In genomic region chrX:80266979-80267378, GRCh38 we compare ENCODE assay signal across 17 cellular contexts.
"Had no signal": no experiment of that assay in that cellular context is flagged by ENCODE, and none has a peak within 500 bp of the region (broad histone marks: within the 10 kb centered on the region; RNA-seq: fewer than 3 reads in every experiment).

No MANE protein-coding gene starts in this region.

- H3K36me3 Mint-ChIP-seq: immature natural killer cell; naive thymus-derived CD8-positive, alpha-beta T cell had no signal

- H3K27ac Mint-ChIP-seq: dendritic cell treated with granulocyte-macrophage colony-stimulating factor and Interleukin-4, amounts not matched to agents 40 ng/mL and 50 ng/mL, for 4 days; effector memory CD8-positive, alpha-beta T cell; immature natural killer cell; naive thymus-derived CD8-positive, alpha-beta T cell had no signal

- DNase-seq: effector memory CD8-positive, alpha-beta T cell; foreskin keratinocyte; immature natural killer cell; mammary epithelial cell; naive thymus-derived CD8-positive, alpha-beta T cell; posterior cingulate gyrus; small intestine; stimulated activated CD4-positive, alpha-beta T cell treated with anti-CD3 and anti-CD28 coated beads, Interleukin-12 subunit alpha, Interleukin-12 subunit beta, amount 100 ng/mL, for 4 hours; stimulated activated naive CD4-positive, alpha-beta T cell; stomach; substantia nigra; trophoblast cell had no signal

- H3K4me3 Mint-ChIP-seq: dendritic cell treated with granulocyte-macrophage colony-stimulating factor and Interleukin-4, amounts not matched to agents 40 ng/mL and 50 ng/mL, for 4 days; effector memory CD8-positive, alpha-beta T cell; immature natural killer cell; naive thymus-derived CD8-positive, alpha-beta T cell; neural crest cell had no signal

- H3K27me3 Mint-ChIP-seq: dendritic cell treated with granulocyte-macrophage colony-stimulating factor and Interleukin-4, amounts not matched to agents 40 ng/mL and 50 ng/mL, for 4 days; effector memory CD8-positive, alpha-beta T cell had no signal

- H3K4me1 Mint-ChIP-seq: immature natural killer cell; naive thymus-derived CD8-positive, alpha-beta T cell; neural crest cell had no signal

- H3K4me3 ChIP-seq: esophagus muscularis mucosa, right atrium auricular region, stomach, thoracic aorta had no signal

- H3K9me3 Mint-ChIP-seq: dendritic cell treated with granulocyte-macrophage colony-stimulating factor and Interleukin-4, amounts not matched to agents 40 ng/mL and 50 ng/mL, for 4 days; effector memory CD8-positive, alpha-beta T cell; immature natural killer cell; naive thymus-derived CD8-positive, alpha-beta T cell; neural crest cell had no signal
